19 cellular contexts compared by ENCODE assay signal in the genomic region with DNA sequence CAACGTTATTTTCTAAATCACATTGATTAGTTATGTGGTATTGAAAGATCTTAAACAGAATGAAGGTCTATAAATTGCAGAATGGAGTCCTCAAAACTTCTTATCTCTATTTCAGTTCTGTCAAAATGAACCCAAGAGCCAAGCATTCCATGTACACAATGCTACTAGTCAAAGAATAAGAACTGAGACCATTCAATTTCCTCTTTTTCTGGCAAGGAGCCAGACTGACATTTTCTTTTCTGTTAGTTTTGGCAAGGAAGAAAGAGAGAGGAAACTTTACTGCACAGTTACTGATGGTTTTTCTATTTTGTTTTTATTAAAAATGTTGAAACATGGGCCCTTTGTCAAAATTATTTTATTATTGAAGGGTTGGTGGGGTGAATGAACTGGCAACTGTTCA.
DNase-seq lines count a peak whose midpoint lies in the region; TF ChIP-seq lines count a peak whose summit lies in the region.
"Had no signal": no experiment of that assay in that cellular context is flagged by ENCODE, and none has a peak within 500 bp of the region (broad histone marks: within the 10 kb centered on the region; RNA-seq: fewer than 3 reads in every experiment).

No MANE protein-coding gene starts in this region.

- peak; percentile 5 for DNase-seq in EH (ENCODE audit: low read depth)
- DNase-seq in NCI-H446 (lab: John Stamatoyannopoulos, UW) = peak; percentile 54 to 75
- DNase-seq in choroid plexus epithelial cell (ENCODE audit: low read depth) = peak; percentile 81
- peak; percentile 17 for DNase-seq in pons (ENCODE audit: low spot score)
- DNase-seq in GM03348 (ENCODE audit: low spot score) = no peak
- no peak for DNase-seq in HAP-1 (ENCODE audit: low spot score in 2 of 2)
- no peak for DNase-seq in ureter (ENCODE audit: low spot score)
- DNase-seq: activated CD8-positive, alpha-beta memory T cell treated with anti-CD3 and anti-CD28 coated beads for 24 hours; CD8-positive, alpha-beta memory T cell; effector CD8-positive, alpha-beta T cell; hypothalamus; NCI-H187 treated with DMSO at 0.1 percent for 48 hours; NCI-H524; stimulated activated CD4-positive, alpha-beta T cell treated with anti-CD3 and anti-CD28 coated beads, Interleukin-1b, Interleukin-23, amount 100 ng/mL, for 48 hours; stimulated activated naive CD8-positive, alpha-beta T cell treated with anti-CD3 and anti-CD28 coated beads, Interleukin-15, amount 100 ng/mL, for 72 hours; upper lobe of right lung had no signal

- no peaks in the 10 kb centered on the region for H3K36me3 ChIP-seq in HAP-1 (replicated peaks)
- H3K36me3 ChIP-seq: cardiac muscle cell, SJCRH30, upper lobe of right lung had no signal

- H3K4me1 ChIP-seq in HAP-1 = no peaks in the 10 kb centered on the region; the same call in 1 of the 2 replicates
- H3K4me1 ChIP-seq: SJCRH30, upper lobe of right lung had no signal

- H3K27me3 ChIP-seq in HAP-1 (ENCODE audit: low read depth) = no peaks in the 10 kb centered on the region
- H3K27me3 ChIP-seq: cardiac muscle cell, SJCRH30, upper lobe of right lung had no signal

- no peaks in the 10 kb centered on the region for H3K9me3 ChIP-seq in HAP-1
- H3K9me3 ChIP-seq: SJCRH30, upper lobe of right lung had no signal

- TF ChIP-seq CTCF in choroid plexus epithelial cell (conservative IDR thresholded peaks at IDR 0.05; ENCODE audit: low read depth, low read length) = no peak

- in situ Hi-C loops in HAP-1 (cut with MboI; ENCODE audit: low sequenced_read_pairs) = no loop called here

- no peak overlapping the region for H3K4me3 ChIP-seq in choroid plexus epithelial cell (ENCODE audit: low read depth, low read length)
- H3K4me3 ChIP-seq in HAP-1 = no peak overlapping the region
- H3K4me3 ChIP-seq: cardiac muscle cell, GM23338, SJCRH30, upper lobe of right lung had no signal

Comparison
In these comparisons a context has a peak if more than half of its experiments do, and no peak if none do; other contexts are left out.
1. DNase-seq: peak in EH (single experiment), NCI-H446 (2 of 2), choroid plexus epithelial cell (single experiment) and pons (single experiment); none in GM03348 (single experiment), HAP-1 (0 of 2) and ureter (single experiment).